ENCODE assay signal across 15 cellular contexts in genomic region chr15:43230640-43231115, GRCh38. TPM values are rescaled to one million over a fixed set of nuclear protein-coding genes. Genes with fewer than 3 reads are reported as not detected.
DNase-seq lines count a peak whose midpoint lies in the region; TF ChIP-seq lines count a peak whose summit lies in the region.
"Had no signal": no experiment of that assay in that cellular context is flagged by ENCODE, and none has a peak within 500 bp of the region (broad histone marks: within the 10 kb centered on the region; RNA-seq: fewer than 3 reads in every experiment).

No MANE protein-coding gene starts in this region.

- DNase-seq in CD8-positive, alpha-beta memory T cell, result no peak
- DNase-seq in PC-9 (peak; percentile 19 to 83), fibroblast of gingiva (ENCODE audit: low read depth) (peak; percentile 80), sigmoid colon (peak; percentile 72), SW 1271 (lab: John Stamatoyannopoulos, UW) (no peak), DMS 273 (lab: John Stamatoyannopoulos, UW; ENCODE audit: unreplicated experiment) (no peak), NCI-H1105 treated with DMSO at 0.1 percent for 48 hours (lab: John Stamatoyannopoulos, UW) (no peak)
- no peak for DNase-seq in stimulated activated CD4-positive, alpha-beta T cell treated with anti-CD3 and anti-CD28 coated beads, Interleukin-4, amount 100 ng/mL, for 1 hour
- DNase-seq: activated CD4-positive, alpha-beta memory T cell treated with anti-CD3 and anti-CD28 coated beads for 36 hours; NCI-H1417; occipital lobe; small intestine had no signal

- H3F3A ChIP-seq in PC-9 (ENCODE audit: insufficient read depth, low read depth), result peaks cover 27% of the 10 kb centered on the region

- no peaks in the 10 kb centered on the region for H3K9me3 ChIP-seq in CD8-positive, alpha-beta memory T cell (ENCODE audit: low read length)
- H3K9me3 ChIP-seq in PC-9 (ENCODE audit: insufficient read depth, low read depth) (no peaks in the 10 kb centered on the region), sigmoid colon (no peaks in the 10 kb centered on the region)

- no peaks in the 10 kb centered on the region for H3K9me2 ChIP-seq in PC-9 (ENCODE audit: insufficient read depth)

- WGBS in sigmoid colon, 2 donors, result 55 to 74% methylated on average over 2 of the region's 2 CpGs

- H3K79me2 ChIP-seq in PC-9 (ENCODE audit: low read depth), result no peaks in the 10 kb centered on the region
- H3K79me2 ChIP-seq: hepatocyte had no signal

- H3K36me3 ChIP-seq in CD8-positive, alpha-beta memory T cell (ENCODE audit: insufficient read depth, low read length), result no peaks in the 10 kb centered on the region
- no peaks in the 10 kb centered on the region for H3K36me3 ChIP-seq in PC-9 (ENCODE audit: low read depth)
- H3K36me3 ChIP-seq in sigmoid colon, result no peaks in the 10 kb centered on the region

- intact Hi-C loops in PC-9 (cut with micrococcal nuclease; ENCODE audit: unreplicated experiment), result no loop called here
- intact Hi-C loops in sigmoid colon (cut with DNase I), result no loop called here

- CTCF ChIA-PET in CD8-positive, alpha-beta memory T cell (lab: Charles Lee), result interaction anchor here (1.0 kb wide), 1 partner anchor 55 kb away, joined by 3 read pairs; no protein-coding TSS in a partner anchor
- CTCF ChIA-PET in PC-9 (lab: Charles Lee), result interaction anchor here (0.6 kb wide), 1 partner anchor 55 kb away, joined by 3 read pairs; no protein-coding TSS in a partner anchor

- H3K27me3 Mint-ChIP-seq in CD8-positive, alpha-beta memory T cell, result peaks cover 15 to 16% of the 10 kb centered on the region in 2 donors
- H3K27me3 Mint-ChIP-seq: activated CD4-positive, alpha-beta memory T cell treated with anti-CD3 and anti-CD28 coated beads for 36 hours had no signal

- H3K27me3 ChIP-seq in CD8-positive, alpha-beta memory T cell (ENCODE audit: insufficient read depth, low read length, poor library complexity, severe bottlenecking), result no peaks in the 10 kb centered on the region
- H3K27me3 ChIP-seq in PC-9 (ENCODE audit: insufficient read depth, low read depth), result no peaks in the 10 kb centered on the region
- peaks cover 0 to 2% (median 0%) of the 10 kb centered on the region in 3 donors for H3K27me3 ChIP-seq in sigmoid colon
- H3K27me3 ChIP-seq: hepatocyte had no signal

- H3K27ac ChIP-seq in CD8-positive, alpha-beta memory T cell (ENCODE audit: low read depth, low read length), result peak overlapping the region; percentile 32
- H3K27ac ChIP-seq in PC-9 (peak overlapping the region; percentile 98), sigmoid colon (peak overlapping the region in 2 of 4 donors; percentile 9 to 64)
- H3K27ac ChIP-seq: hepatocyte, HL-60 had no signal

- no peak for TF ChIP-seq POLR2A in sigmoid colon (IDR thresholded peaks at IDR 0.05)

- no peak overlapping the region for H3K4me3 ChIP-seq in CD8-positive, alpha-beta memory T cell (ENCODE audit: low read length)
- H3K4me3 ChIP-seq in PC-9, result no peak overlapping the region
- H3K4me3 ChIP-seq in sigmoid colon, result no peak overlapping the region
- H3K4me3 ChIP-seq: hepatocyte had no signal

- H3K27ac Mint-ChIP-seq in CD8-positive, alpha-beta memory T cell, result peak overlapping the region in 1 of 8 donors; percentile 1
- H3K27ac Mint-ChIP-seq: activated CD4-positive, alpha-beta memory T cell treated with anti-CD3 and anti-CD28 coated beads for 36 hours; stimulated activated effector memory CD8-positive, alpha-beta T cell treated with anti-CD3 and anti-CD28 coated beads, Interleukin-12 subunit alpha, Interleukin-12 subunit beta, amount 100 ng/mL, for 72 hours had no signal

- no peaks in the 10 kb centered on the region for H3K36me3 Mint-ChIP-seq in CD8-positive, alpha-beta memory T cell
- H3K36me3 Mint-ChIP-seq: activated CD4-positive, alpha-beta memory T cell treated with anti-CD3 and anti-CD28 coated beads for 36 hours; stimulated activated effector memory CD8-positive, alpha-beta T cell treated with anti-CD3 and anti-CD28 coated beads, Interleukin-12 subunit alpha, Interleukin-12 subunit beta, amount 100 ng/mL, for 72 hours had no signal

- no peak overlapping the region for H3K4me3 Mint-ChIP-seq in CD8-positive, alpha-beta memory T cell
- H3K4me3 Mint-ChIP-seq: activated CD4-positive, alpha-beta memory T cell treated with anti-CD3 and anti-CD28 coated beads for 36 hours; stimulated activated effector memory CD8-positive, alpha-beta T cell treated with anti-CD3 and anti-CD28 coated beads, Interleukin-12 subunit alpha, Interleukin-12 subunit beta, amount 100 ng/mL, for 72 hours had no signal

- BruUV-seq in PC-9 (replicated peaks; lab: Mats Ljungman, UMichigan), result no TSS peak

- TF ChIP-seq CTCF in PC-9 (conservative IDR thresholded peaks at IDR 0.05) (no peak), sigmoid colon (IDR thresholded peaks at IDR 0.05) (no peak)

- no peaks in the 10 kb centered on the region for H4K20me1 ChIP-seq in PC-9 (ENCODE audit: insufficient read depth)

- H3K9me3 Mint-ChIP-seq in CD8-positive, alpha-beta memory T cell, result no peaks in the 10 kb centered on the region
- H3K9me3 Mint-ChIP-seq: activated CD4-positive, alpha-beta memory T cell treated with anti-CD3 and anti-CD28 coated beads for 36 hours; stimulated activated effector memory CD8-positive, alpha-beta T cell treated with anti-CD3 and anti-CD28 coated beads, Interleukin-12 subunit alpha, Interleukin-12 subunit beta, amount 100 ng/mL, for 72 hours had no signal

- TF ChIP-seq EP300 in sigmoid colon (IDR thresholded peaks at IDR 0.05), result no peak

- peak overlapping the region; percentile 58 for H3K4me2 ChIP-seq in PC-9
- H3K4me2 ChIP-seq: hepatocyte had no signal

- H3K4me1 Mint-ChIP-seq in CD8-positive, alpha-beta memory T cell, result peaks cover under 1 to 4% (median 3%) of the 10 kb centered on the region in 3 donors

- no peak overlapping the region for H2AFZ ChIP-seq in PC-9
- H2AFZ ChIP-seq: hepatocyte had no signal

- H3K4me1 ChIP-seq in CD8-positive, alpha-beta memory T cell (ENCODE audit: insufficient read depth, low read length), result no peaks in the 10 kb centered on the region
- H3K4me1 ChIP-seq in PC-9 (replicated peaks; ENCODE audit: insufficient read depth) (peaks cover 42% of the 10 kb centered on the region), sigmoid colon (no peaks in the 10 kb centered on the region)

- POLR2A ChIA-PET in CD8-positive, alpha-beta memory T cell (lab: Charles Lee), result no interaction called here
- POLR2A ChIA-PET in PC-9 (lab: Charles Lee; ENCODE audit: unreplicated experiment), result no interaction called here

RNA-seq across cellular contexts. Expression of gene EPB42, which starts 9.9 kb away (rescaled TPM):
- total RNA-seq in CD8-positive, alpha-beta memory T cell, result not detected
- polyA plus RNA-seq in CD8-positive, alpha-beta memory T cell, result not detected
- total RNA-seq in PC-9 (2021) (not detected in 2 replicates), sigmoid colon (not detected)
- under 1 TPM in 1 of 3 donors, not detected in 2; 0.06 TPM for polyA plus RNA-seq in sigmoid colon
- total RNA-seq: activated CD4-positive, alpha-beta memory T cell treated with anti-CD3 and anti-CD28 coated beads for 36 hours had no signal
- polyA plus RNA-seq: small intestine had no signal

RNA-seq across cellular contexts. Expression of gene TGM5, which starts 36.0 kb away (rescaled TPM):
- total RNA-seq in CD8-positive, alpha-beta memory T cell, result under 1 TPM in 1 of 2 experiments, not detected in 1; 0.18 TPM
- not detected for polyA plus RNA-seq in CD8-positive, alpha-beta memory T cell
- total RNA-seq in PC-9 (2021) (0.39 and 1.7 TPM in 2 replicates), sigmoid colon (under 1 TPM in 1 of 4 donors, not detected in 3; 0.28 TPM)
- polyA plus RNA-seq in sigmoid colon, result not detected
- total RNA-seq: activated CD4-positive, alpha-beta memory T cell treated with anti-CD3 and anti-CD28 coated beads for 36 hours; hepatocyte; occipital lobe had no signal
- polyA plus RNA-seq: hepatocyte had no signal

RNA-seq across cellular contexts. Expression of gene CCNDBP1, which starts 45.5 kb away (rescaled TPM):
- total RNA-seq in CD8-positive, alpha-beta memory T cell, result 10 to 100 TPM; 61.8 to 63.2 TPM
- polyA plus RNA-seq in CD8-positive, alpha-beta memory T cell, result 204 TPM
- total RNA-seq in PC-9 (2021) (44.0 and 50.2 TPM in 2 replicates), sigmoid colon (10 to 100 TPM; 39.1 to 80.5 (median 49.8) TPM)
- 100 to 1,000 TPM in 1 of 3 donors, 10 to 100 TPM in 2; 52.1 to 109 (median 95.5) TPM for polyA plus RNA-seq in sigmoid colon

Comparison
In these comparisons a context has a peak if more than half of its experiments do, and no peak if none do; other contexts are left out.
1. DNase-seq: peak in PC-9 (2 of 2), fibroblast of gingiva (single experiment) and sigmoid colon (single experiment); none in CD8-positive, alpha-beta memory T cell (0 of 5), SW 1271 (0 of 2), DMS 273 (single experiment), stimulated activated CD4-positive, alpha-beta T cell treated with anti-CD3 and anti-CD28 coated beads, Interleukin-4, amount 100 ng/mL, for 1 hour (single experiment) and NCI-H1105 treated with DMSO at 0.1 percent for 48 hours (single experiment).